Comparison of ENCODE assay signal across 2 cellular contexts in genomic region chr2:120398051-120398960, GRCh38.
TF ChIP-seq lines count a peak whose summit lies in the region.

No MANE protein-coding gene starts in this region.

TF ChIP-seq in HCT116, 20 proteins besides CTCF, POLR2A, EP300 and RAD21:
- TF ChIP-seq CBX3 (IDR thresholded peaks at IDR 0.05; ENCODE audit: low read depth): no peak

TF ChIP-seq in H1, 55 proteins besides CTCF, POLR2A, EP300 and RAD21:
- no peak for TF ChIP-seq ASH2L (IDR thresholded peaks at IDR 0.05; ENCODE audit: low read length)
- no peak for TF ChIP-seq YY1 (IDR thresholded peaks at IDR 0.05; ENCODE audit: low read depth, low read length)
- no peak for TF ChIP-seq SIX5 (IDR thresholded peaks at IDR 0.05; ENCODE audit: low read depth, low read length)
- TF ChIP-seq RXRA (IDR thresholded peaks at IDR 0.05; ENCODE audit: insufficient read depth, low read depth, low read length): no peak
- no peak for TF ChIP-seq POLR2AphosphoS5 (IDR thresholded peaks at IDR 0.05; ENCODE audit: low read depth, low read length)
- no peak for TF ChIP-seq SP2 (IDR thresholded peaks at IDR 0.05; ENCODE audit: low read length)
- no peak for TF ChIP-seq BRCA1 (IDR thresholded peaks at IDR 0.05; ENCODE audit: low read depth, low read length)
- TF ChIP-seq SUZ12 (IDR thresholded peaks at IDR 0.05; ENCODE audit: low read length): no peak
- no peak for TF ChIP-seq NANOG (IDR thresholded peaks at IDR 0.05; ENCODE audit: insufficient read depth, low read depth, low read length, poor library complexity, severe bottlenecking)
- no peak for TF ChIP-seq ATF3 (IDR thresholded peaks at IDR 0.05; ENCODE audit: insufficient read depth, low read depth, low read length)
- no peak for TF ChIP-seq PHF8 (conservative IDR thresholded peaks at IDR 0.05; ENCODE audit: low read depth, low read length)
- TF ChIP-seq GTF2F1 (IDR thresholded peaks at IDR 0.05; ENCODE audit: borderline replicate concordance, low read depth, low read length): no peak
- no peak for TF ChIP-seq MAFK (IDR thresholded peaks at IDR 0.05; ENCODE audit: low read depth, low read length)
- TF ChIP-seq RNF2 (IDR thresholded peaks at IDR 0.05; ENCODE audit: borderline replicate concordance, low read depth, low read length, missing control alignments, poor library complexity, severe bottlenecking): no peak
- TF ChIP-seq HDAC2 (IDR thresholded peaks at IDR 0.05; ENCODE audit: borderline replicate concordance in 1 of 2, low read depth in 2 of 2, low read length in 2 of 2): no peak
- TF ChIP-seq JUN (IDR thresholded peaks at IDR 0.05; ENCODE audit: low read depth, low read length): no peak
- no peak for TF ChIP-seq CHD1 (IDR thresholded peaks at IDR 0.05; ENCODE audit: low read depth, low read length)
